15 cellular contexts compared by ENCODE assay signal in the genomic region with DNA sequence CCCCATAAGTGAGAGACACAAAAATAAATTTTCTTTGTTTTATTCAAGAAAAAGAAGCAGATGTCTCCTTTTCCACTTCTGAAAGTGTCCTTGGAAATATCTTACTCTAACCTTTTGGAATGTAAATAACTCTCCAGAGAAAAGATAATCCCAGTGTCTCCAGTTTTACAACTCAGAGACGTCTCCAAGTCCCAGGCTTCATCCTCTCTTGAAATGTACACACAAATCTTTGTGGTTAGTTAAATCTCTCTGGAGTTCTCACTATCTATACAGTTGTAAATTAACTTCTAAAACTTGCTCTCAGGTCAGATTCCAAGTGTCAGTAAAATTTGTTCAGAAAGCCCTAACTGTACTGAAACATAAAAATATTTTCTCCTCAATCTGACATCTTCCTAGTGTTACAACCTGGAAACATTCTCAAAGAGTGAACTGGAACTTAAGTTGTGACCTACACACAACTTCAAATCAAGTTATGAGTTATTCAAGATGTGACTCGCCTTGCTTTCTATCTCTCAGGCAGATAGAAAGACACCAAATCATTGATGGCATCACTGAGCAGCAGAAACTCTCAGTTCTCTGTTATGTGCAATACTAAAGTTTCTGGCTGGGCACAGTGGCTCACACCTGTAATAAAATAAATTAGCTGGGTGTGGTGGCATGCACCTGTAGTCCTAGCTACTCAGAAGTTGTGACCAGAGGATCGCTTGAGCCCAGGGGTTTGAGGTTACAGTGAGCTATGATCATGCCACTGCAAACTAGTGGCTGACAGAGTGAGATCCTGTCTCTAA.
DNase-seq lines count a peak whose midpoint lies in the region; ATAC-seq lines count a peak whose summit lies in the region.
"Had no signal": no experiment of that assay in that cellular context is flagged by ENCODE, and none has a peak within 500 bp of the region (broad histone marks: within the 10 kb centered on the region; RNA-seq: fewer than 3 reads in every experiment).

No MANE protein-coding gene starts in this region.

- peak; percentile 86 for ATAC-seq in GM18502 (IDR thresholded peaks at IDR 0.05; ENCODE audit: poor library complexity, unreplicated experiment)
- peak; percentile 84 for ATAC-seq in GM21390 (IDR thresholded peaks at IDR 0.05; ENCODE audit: unreplicated experiment)
- ATAC-seq in HG02973 (IDR thresholded peaks at IDR 0.05; ENCODE audit: unreplicated experiment): peak; percentile 71
- ATAC-seq: body of pancreas, psoas muscle had no signal

- no peaks in the 10 kb centered on the region for H3K36me3 Mint-ChIP-seq in activated T-helper 1 cell treated with anti-CD3 and anti-CD28 coated beads, Interleukin-12 subunit alpha, Interleukin-12 subunit beta, Interleukin-2, Interleukin-4 antibody, amounts not matched to agents 30 ng/mL and 10 ng/mL and 1 ng/mL, durations not matched to agents 14 hours and 24 hours and 36 hours (ENCODE audit: low read depth)

- H3K9me3 Mint-ChIP-seq in activated T-helper 1 cell treated with anti-CD3 and anti-CD28 coated beads, Interleukin-12 subunit alpha, Interleukin-12 subunit beta, Interleukin-2, Interleukin-4 antibody, amounts not matched to agents 30 ng/mL and 10 ng/mL and 1 ng/mL, durations not matched to agents 14 hours and 24 hours and 36 hours: no peaks in the 10 kb centered on the region

- no peaks in the 10 kb centered on the region for H3K4me1 Mint-ChIP-seq in activated T-helper 1 cell treated with anti-CD3 and anti-CD28 coated beads, Interleukin-12 subunit alpha, Interleukin-12 subunit beta, Interleukin-2, Interleukin-4 antibody, amounts not matched to agents 30 ng/mL and 10 ng/mL and 1 ng/mL, durations not matched to agents 14 hours and 24 hours and 36 hours (ENCODE audit: low read depth)

- H3K4me3 Mint-ChIP-seq in activated T-helper 1 cell treated with anti-CD3 and anti-CD28 coated beads, Interleukin-12 subunit alpha, Interleukin-12 subunit beta, Interleukin-2, Interleukin-4 antibody, amounts not matched to agents 30 ng/mL and 10 ng/mL and 1 ng/mL, durations not matched to agents 14 hours and 24 hours and 36 hours: no peak overlapping the region

- H3K27me3 Mint-ChIP-seq in activated T-helper 1 cell treated with anti-CD3 and anti-CD28 coated beads, Interleukin-12 subunit alpha, Interleukin-12 subunit beta, Interleukin-2, Interleukin-4 antibody, amounts not matched to agents 30 ng/mL and 10 ng/mL and 1 ng/mL, durations not matched to agents 14 hours and 24 hours and 36 hours (ENCODE audit: insufficient read depth): no peaks in the 10 kb centered on the region

- intact Hi-C loops in activated T-helper 1 cell treated with anti-CD3 and anti-CD28 coated beads, Interleukin-12 subunit alpha, Interleukin-12 subunit beta, Interleukin-2, Interleukin-4 antibody, amounts not matched to agents 30 ng/mL and 10 ng/mL and 1 ng/mL, durations not matched to agents 14 hours and 24 hours and 36 hours (cut with micrococcal nuclease): no loop called here

- no peak overlapping the region for H3K27ac Mint-ChIP-seq in activated T-helper 1 cell treated with anti-CD3 and anti-CD28 coated beads, Interleukin-12 subunit alpha, Interleukin-12 subunit beta, Interleukin-2, Interleukin-4 antibody, amounts not matched to agents 30 ng/mL and 10 ng/mL and 1 ng/mL, durations not matched to agents 14 hours and 24 hours and 36 hours

- peak; percentile 99 for DNase-seq in amniotic epithelial cell (ENCODE audit: low read depth)
- no peak for DNase-seq in AG20443 (ENCODE audit: low spot score)
- DNase-seq in activated T-helper 1 cell treated with anti-CD3 and anti-CD28 coated beads, Interleukin-12 subunit alpha, Interleukin-12 subunit beta, Interleukin-2, Interleukin-4 antibody, amounts not matched to agents 30 ng/mL and 10 ng/mL and 1 ng/mL, durations not matched to agents 14 hours and 24 hours and 36 hours (ENCODE audit: low spot score): no peak
- DNase-seq in A172 (ENCODE audit: low spot score): no peak
- DNase-seq in activated CD8-positive, alpha-beta memory T cell treated with anti-CD3 and anti-CD28 coated beads, Interleukin-2, amount 50 U/mL, for 48 hours: no peak
- DNase-seq: ACHN; activated T-cell treated with anti-CD3 and anti-CD28 coated beads, Interleukin-2, amount 50 U/mL, for 1 hour; body of pancreas; midbrain; NCI-H524; psoas muscle; substantia nigra had no signal
